ENCODE assay signal across 12 cellular contexts in genomic region chr10:14056545-14057332, GRCh38.
DNase-seq lines count a peak whose midpoint lies in the region; ATAC-seq, FAIRE-seq and TF ChIP-seq lines count a peak whose summit lies in the region.
"Had no signal": no experiment of that assay in that cellular context is flagged by ENCODE, and none has a peak within 500 bp of the region (broad histone marks: within the 10 kb centered on the region; RNA-seq: fewer than 3 reads in every experiment).

No MANE protein-coding gene starts in this region.

- no peak overlapping the region for H2AFZ ChIP-seq in astrocyte (ENCODE audit: low read depth, low read length)

- H3K9me3 Mint-ChIP-seq in astrocyte (ENCODE audit: unreplicated experiment), result peaks cover 8% of the 10 kb centered on the region

- no peak for ATAC-seq in T-helper 17 cell
- ATAC-seq: stimulated activated effector memory CD8-positive, alpha-beta T cell treated with anti-CD3 and anti-CD28 coated beads, Interleukin-12 subunit alpha, Interleukin-12 subunit beta, amount 100 ng/mL, for 72 hours had no signal

- H3K4me3 Mint-ChIP-seq in astrocyte (ENCODE audit: unreplicated experiment) (no peak overlapping the region), T-helper 17 cell (no peak overlapping the region)
- H3K4me3 Mint-ChIP-seq: stimulated activated effector memory CD8-positive, alpha-beta T cell treated with anti-CD3 and anti-CD28 coated beads, Interleukin-12 subunit alpha, Interleukin-12 subunit beta, amount 100 ng/mL, for 72 hours had no signal

- H3K36me3 Mint-ChIP-seq in astrocyte (ENCODE audit: low read depth, unreplicated experiment), result peaks cover 5% of the 10 kb centered on the region
- no peaks in the 10 kb centered on the region for H3K36me3 Mint-ChIP-seq in T-helper 17 cell (ENCODE audit: low read depth)
- H3K36me3 Mint-ChIP-seq: stimulated activated effector memory CD8-positive, alpha-beta T cell treated with anti-CD3 and anti-CD28 coated beads, Interleukin-12 subunit alpha, Interleukin-12 subunit beta, amount 100 ng/mL, for 72 hours had no signal

- H3K9ac ChIP-seq in astrocyte (ENCODE audit: low read length) (peak overlapping the region; percentile 43), skeletal muscle satellite cell (ENCODE audit: low read depth, low read length) (peak overlapping the region; percentile 75)

- peak overlapping the region; percentile 56 for H3K27ac ChIP-seq in astrocyte (ENCODE audit: low read depth, low read length)
- H3K27ac ChIP-seq: psoas muscle had no signal

- intact Hi-C loops in posterior vena cava (cut with DNase I), result no loop called here

- DNase-seq in MG63 (peak; percentile 26), astrocyte (ENCODE audit: low read depth) (peak; percentile 94), iris pigment epithelial cell (ENCODE audit: low read depth) (peak; percentile 99), cerebellum (ENCODE audit: low spot score) (no peak), T-helper 17 cell (no peak), posterior vena cava (ENCODE audit: low spot score) (no peak)
- DNase-seq: activated effector memory CD4-positive, alpha-beta T cell treated with Interleukin-2 at 50 U/mL for 16 hours; NCI-H2227 treated with DMSO at 0.1 percent for 48 hours; psoas muscle had no signal

- TF ChIP-seq CTCF in astrocyte (IDR thresholded peaks at IDR 0.05; ENCODE audit: insufficient read depth, low read depth, low read length), result no peak

- peaks cover 2% of the 10 kb centered on the region for H3K27me3 Mint-ChIP-seq in astrocyte (ENCODE audit: low read depth, unreplicated experiment)
- peaks cover 5% of the 10 kb centered on the region for H3K27me3 Mint-ChIP-seq in T-helper 17 cell

- peak; percentile 72 for FAIRE-seq in astrocyte (lab: Jason Lieb, UNC)
- FAIRE-seq: TTC549 had no signal

- peak overlapping the region; percentile 41 for H3K4me2 ChIP-seq in astrocyte (ENCODE audit: low read length)
- H3K4me2 ChIP-seq in skeletal muscle satellite cell (ENCODE audit: low read length), result peak overlapping the region; percentile 41

- no peaks in the 10 kb centered on the region for H4K20me1 ChIP-seq in astrocyte (ENCODE audit: insufficient read depth, low read length)

- H3K4me1 ChIP-seq in astrocyte (ENCODE audit: insufficient read depth, low read length) (peaks cover 10% of the 10 kb centered on the region), skeletal muscle satellite cell (ENCODE audit: control insufficient read depth, insufficient read depth, low read length) (peaks cover 26% of the 10 kb centered on the region)
- H3K4me1 ChIP-seq: psoas muscle had no signal

- H3K27me3 ChIP-seq in MG63 (no peaks in the 10 kb centered on the region), astrocyte (ENCODE audit: insufficient read depth, low read length) (no peaks in the 10 kb centered on the region), skeletal muscle satellite cell (ENCODE audit: control insufficient read depth, insufficient read depth, low read length) (peaks cover 1% of the 10 kb centered on the region)

- H3K4me1 Mint-ChIP-seq in astrocyte (ENCODE audit: low read depth, unreplicated experiment) (peaks cover 10% of the 10 kb centered on the region), T-helper 17 cell (no peaks in the 10 kb centered on the region)
- H3K4me1 Mint-ChIP-seq: stimulated activated effector memory CD8-positive, alpha-beta T cell treated with anti-CD3 and anti-CD28 coated beads, Interleukin-12 subunit alpha, Interleukin-12 subunit beta, amount 100 ng/mL, for 72 hours had no signal

- H3K4me3 ChIP-seq in MG63 (no peak overlapping the region), astrocyte (ENCODE audit: insufficient read depth, low read depth, low read length) (no peak overlapping the region), skeletal muscle satellite cell (ENCODE audit: low read length) (no peak overlapping the region)
- H3K4me3 ChIP-seq: psoas muscle had no signal

- H3K27ac Mint-ChIP-seq in astrocyte (ENCODE audit: unreplicated experiment), result peak overlapping the region; percentile 82
- H3K27ac Mint-ChIP-seq in T-helper 17 cell, result no peak overlapping the region
- H3K27ac Mint-ChIP-seq: stimulated activated effector memory CD8-positive, alpha-beta T cell treated with anti-CD3 and anti-CD28 coated beads, Interleukin-12 subunit alpha, Interleukin-12 subunit beta, amount 100 ng/mL, for 72 hours had no signal

- H3K9me3 ChIP-seq in MG63 (no peaks in the 10 kb centered on the region), astrocyte (ENCODE audit: insufficient read depth, low read depth, low read length) (no peaks in the 10 kb centered on the region), skeletal muscle satellite cell (replicated peaks; ENCODE audit: low read length) (no peaks in the 10 kb centered on the region), T-helper 17 cell (ENCODE audit: control insufficient read depth, low read length, poor library complexity, severe bottlenecking) (no peaks in the 10 kb centered on the region)
- H3K9me3 ChIP-seq: psoas muscle had no signal

- H3K36me3 ChIP-seq in MG63, result no peaks in the 10 kb centered on the region
- H3K36me3 ChIP-seq in astrocyte (ENCODE audit: insufficient read depth, low read length), result no peaks in the 10 kb centered on the region
- no peaks in the 10 kb centered on the region for H3K36me3 ChIP-seq in skeletal muscle satellite cell (ENCODE audit: insufficient read depth, low read length)

- no peaks in the 10 kb centered on the region for H3K79me2 ChIP-seq in astrocyte (ENCODE audit: insufficient read depth, low read length)

Comparison
In these comparisons a context has a peak if more than half of its experiments do, and no peak if none do; other contexts are left out.
1. DNase-seq: peak in MG63 (single experiment), astrocyte (single experiment) and iris pigment epithelial cell (single experiment); none in cerebellum (single experiment), T-helper 17 cell (0 of 3) and posterior vena cava (single experiment).